17 cellular contexts compared by ENCODE assay signal in genomic region chrY:21175484-21175883, GRCh38.
A peak's percentile ranks its signal among the peaks of the same experiment; 100 is the strongest.
DNase-seq lines count a peak whose midpoint lies in the region; ATAC-seq, FAIRE-seq and TF ChIP-seq lines count a peak whose summit lies in the region.
"Had no signal": no experiment of that assay in that cellular context is flagged by ENCODE, and none has a peak within 500 bp of the region (broad histone marks: within the 10 kb centered on the region; RNA-seq: fewer than 3 reads in every experiment).

No MANE protein-coding gene starts in this region.

- no peak for FAIRE-seq in HepG2 (lab: Jason Lieb, UNC)
- FAIRE-seq: A204.1, K562 had no signal

- H3K27me3 ChIP-seq in HepG2 (ENCODE audit: control insufficient read depth in 1 of 2, insufficient read depth in 2 of 2, low read length in 2 of 2) = no peaks in the 10 kb centered on the region
- H3K27me3 ChIP-seq in right lobe of liver = no peaks in the 10 kb centered on the region
- H3K27me3 ChIP-seq in neutrophil = no peaks in the 10 kb centered on the region

- H3K79me2 ChIP-seq in HepG2 (ENCODE audit: insufficient read depth, low read length) = no peaks in the 10 kb centered on the region

- CTCF ChIA-PET in HepG2 (lab: Yijun Ruan, JAX; ENCODE audit: low intra/inter-chr PET ratio, low total read pairs) = no interaction called here

- intact Hi-C loops in HepG2 (cut with micrococcal nuclease; ENCODE audit: unreplicated experiment) (no loop called here), right lobe of liver (cut with DNase I) (no loop called here)
- intact Hi-C loops in dendritic cell treated with granulocyte-macrophage colony-stimulating factor and Interleukin-4, amounts not matched to agents 40 ng/mL and 50 ng/mL, for 4 days (cut with micrococcal nuclease) = loop anchor here (10.0 kb wide), 1 partner anchor 141 kb away; no protein-coding TSS in a partner anchor

- H3K4me1 ChIP-seq in HepG2 (ENCODE audit: insufficient read depth, low read length) = no peaks in the 10 kb centered on the region
- no peaks in the 10 kb centered on the region for H3K4me1 ChIP-seq in right lobe of liver
- H3K4me1 ChIP-seq in neutrophil (ENCODE audit: control insufficient read depth in 1 of 2, insufficient read depth in 1 of 2, low read depth in 1 of 2, low read length in 1 of 2) = peaks cover 0 to 76% of the 10 kb centered on the region in 2 experiments

- in situ Hi-C loops in HepG2 (cut with HindIII; ENCODE audit: extremely low pct_ligation_motif_present, low pct_unique_long_range_greater_than_20kb) = loop anchor here (25.0 kb wide), 1 partner anchor 112 kb away; no protein-coding TSS in a partner anchor

- H4K20me1 ChIP-seq in HepG2 (ENCODE audit: insufficient read depth, low read length) = no peaks in the 10 kb centered on the region

- H3K4me3 ChIP-seq in HepG2 (replicated peaks in 1 of 3; ENCODE audit: insufficient read depth in 1 of 3, low read depth in 2 of 3, low read length in 3 of 3) (no peak overlapping the region), right lobe of liver (no peak overlapping the region), neutrophil (ENCODE audit: low read depth in 1 of 2, low read length in 1 of 2) (peak overlapping the region; percentile 22 to 44)
- H3K4me3 ChIP-seq: K562 had no signal

- H3K36me3 ChIP-seq in HepG2 (replicated peaks in 1 of 2; ENCODE audit: control insufficient read depth in 1 of 2, insufficient read depth in 2 of 2, low read length in 2 of 2) (no peaks in the 10 kb centered on the region), right lobe of liver (no peaks in the 10 kb centered on the region), neutrophil (no peaks in the 10 kb centered on the region)

- peaks cover 54% of the 10 kb centered on the region; the same call in 1 of the 2 replicates for H3K9me3 ChIP-seq in HepG2 (ENCODE audit: low read length)
- H3K9me3 ChIP-seq in right lobe of liver = no peaks in the 10 kb centered on the region
- no peaks in the 10 kb centered on the region for H3K9me3 ChIP-seq in neutrophil

- TF ChIP-seq CTCF in HepG2 (CRISPR knock-in tag; IDR thresholded peaks at IDR 0.05) = no peak
- TF ChIP-seq CTCF in right lobe of liver (IDR thresholded peaks at IDR 0.05) = no peak
- TF ChIP-seq CTCF in neutrophil (IDR thresholded peaks at IDR 0.05) = peak; percentile 50

- WGBS in HepG2 (ENCODE audit: low lambda C conversion rate) = 13% methylated on average over 1 of the region's 2 CpGs
- WGBS in right lobe of liver (ENCODE audit: insufficient coverage, low coverage, low lambda C conversion rate, missing lambda C conversion rate) = no CpG with 5 or more reads among the region's 2 CpGs

- no peak overlapping the region for H2AFZ ChIP-seq in HepG2 (ENCODE audit: low read length)

- H3K9ac ChIP-seq in HepG2 (ENCODE audit: insufficient read depth, low read depth, low read length) = no peak overlapping the region

- no peak for TF ChIP-seq EP300 in HepG2 (IDR thresholded peaks at IDR 0.05; ENCODE audit: low read depth in 2 of 2, low read length in 2 of 2)
- no peak for TF ChIP-seq EP300 in HepG2 (CRISPR knock-in tag; IDR thresholded peaks at IDR 0.05; ENCODE audit: borderline replicate concordance)

- TF ChIP-seq RAD21 in HepG2 (CRISPR knock-in tag; IDR thresholded peaks at IDR 0.05) = no peak

- POLR2A ChIA-PET in HepG2 (lab: Yijun Ruan, JAX) = no interaction called here

- no peak overlapping the region for H3K4me3 Mint-ChIP-seq in dendritic cell treated with granulocyte-macrophage colony-stimulating factor and Interleukin-4, amounts not matched to agents 40 ng/mL and 50 ng/mL, for 4 days
- H3K4me3 Mint-ChIP-seq: CD4-positive, alpha-beta memory T cell; H9 had no signal

- no peak overlapping the region for H3K27ac ChIP-seq in HepG2 (ENCODE audit: extremely low read length, insufficient read depth, low read length)
- H3K27ac ChIP-seq in right lobe of liver = no peak overlapping the region
- H3K27ac ChIP-seq in neutrophil = peak overlapping the region; percentile 95
- H3K27ac ChIP-seq: C4-2B, HL-60 had no signal

- ATAC-seq in HepG2 (no peak), right lobe of liver (no peak), HG02763 (IDR thresholded peaks at IDR 0.05; ENCODE audit: unreplicated experiment) (no peak)
- ATAC-seq: K562 had no signal

- H3K27ac Mint-ChIP-seq in dendritic cell treated with granulocyte-macrophage colony-stimulating factor and Interleukin-4, amounts not matched to agents 40 ng/mL and 50 ng/mL, for 4 days = peak overlapping the region; percentile 83
- H3K27ac Mint-ChIP-seq: CD4-positive, alpha-beta memory T cell; H9 had no signal

- H3K36me3 Mint-ChIP-seq in dendritic cell treated with granulocyte-macrophage colony-stimulating factor and Interleukin-4, amounts not matched to agents 40 ng/mL and 50 ng/mL, for 4 days (ENCODE audit: low read depth) = peaks cover 13% of the 10 kb centered on the region
- H3K36me3 Mint-ChIP-seq: CD4-positive, alpha-beta memory T cell had no signal

- DNase-seq in HepG2 (ENCODE audit: low spot score) (no peak), right lobe of liver (no peak), KG1 (lab: John Stamatoyannopoulos, UW) (no peak)
- no peak for DNase-seq in activated CD8-positive, alpha-beta memory T cell treated with anti-CD3 and anti-CD28 coated beads, Interleukin-2, amount 50 U/mL, for 48 hours
- DNase-seq: AML-193; CD4-positive, alpha-beta memory T cell; DMS79 treated with DMSO at 0.1 percent for 48 hours; GOT3; H9; IMR-90 had no signal

- BruUV-seq in HepG2 (replicated peaks; lab: Mats Ljungman, UMichigan) = no TSS peak

- H3K27me3 Mint-ChIP-seq in dendritic cell treated with granulocyte-macrophage colony-stimulating factor and Interleukin-4, amounts not matched to agents 40 ng/mL and 50 ng/mL, for 4 days = no peaks in the 10 kb centered on the region
- H3K27me3 Mint-ChIP-seq: CD4-positive, alpha-beta memory T cell had no signal

- peaks cover 35% of the 10 kb centered on the region for H3K4me1 Mint-ChIP-seq in dendritic cell treated with granulocyte-macrophage colony-stimulating factor and Interleukin-4, amounts not matched to agents 40 ng/mL and 50 ng/mL, for 4 days (ENCODE audit: low read depth)
- H3K4me1 Mint-ChIP-seq: H9 had no signal

- H3K4me2 ChIP-seq in HepG2 (ENCODE audit: low read depth, low read length) = no peak overlapping the region

- peaks cover 9% of the 10 kb centered on the region for H3K9me3 Mint-ChIP-seq in dendritic cell treated with granulocyte-macrophage colony-stimulating factor and Interleukin-4, amounts not matched to agents 40 ng/mL and 50 ng/mL, for 4 days
- H3K9me3 Mint-ChIP-seq: CD4-positive, alpha-beta memory T cell; H9 had no signal

- TF ChIP-seq POLR2A in HepG2 (IDR thresholded peaks at IDR 0.05; ENCODE audit: insufficient read depth in 1 of 2, low read depth in 2 of 2, low read length in 2 of 2) = no peak
- TF ChIP-seq POLR2A in right lobe of liver (IDR thresholded peaks at IDR 0.05) = no peak

TF ChIP-seq in HepG2, 621 proteins besides CTCF, POLR2A, EP300 and RAD21:
- no peak for TF ChIP-seq ZHX1 (CRISPR knock-in tag; IDR thresholded peaks at IDR 0.05; ENCODE audit: low read depth)
- TF ChIP-seq MAFF (IDR thresholded peaks at IDR 0.05; ENCODE audit: low read depth, low read length) = peak; percentile 65
- TF ChIP-seq MAFK (conservative IDR thresholded peaks at IDR 0.05 in 1 of 2, IDR thresholded peaks at IDR 0.05 in 1 of 2; ENCODE audit: low read length in 2 of 2) = peak; percentile 53 to 78; a peak in 2 of 4 replicates
- no peak for TF ChIP-seq SALL1 (CRISPR knock-in tag; IDR thresholded peaks at IDR 0.05)
- no peak for TF ChIP-seq ZNF343 (CRISPR knock-in tag; IDR thresholded peaks at IDR 0.05)

Comparison
In these comparisons a context has a peak if more than half of its experiments do, and no peak if none do; other contexts are left out.
1. H3K4me3 ChIP-seq: peak in neutrophil (2 of 2); none in HepG2 (0 of 3) and right lobe of liver (0 of 3).